ENCODE assay signal across 9 cellular contexts in the genomic region with DNA sequence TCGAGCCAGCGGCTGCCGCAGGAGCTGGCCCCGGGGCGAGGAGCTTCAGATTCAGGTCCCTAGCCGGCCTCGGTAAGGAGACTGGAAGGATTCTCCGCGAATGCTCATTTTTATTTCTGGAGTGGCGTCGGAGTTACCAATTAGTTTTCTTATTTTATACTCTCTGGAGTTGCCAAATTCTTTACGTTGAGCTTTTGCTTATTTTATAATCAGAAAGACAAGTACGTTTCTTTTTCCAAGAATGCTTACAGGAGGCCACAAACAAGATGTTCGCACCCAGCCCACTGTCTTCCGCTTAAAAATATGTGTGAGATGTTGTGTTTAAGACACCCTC. TPM values are rescaled to one million over a fixed set of nuclear protein-coding genes. Genes with fewer than 3 reads are reported as not detected.
DNase-seq lines count a peak whose midpoint lies in the region; ATAC-seq and TF ChIP-seq lines count a peak whose summit lies in the region.
"Had no signal": no experiment of that assay in that cellular context is flagged by ENCODE, and none has a peak within 500 bp of the region (broad histone marks: within the 10 kb centered on the region; RNA-seq: fewer than 3 reads in every experiment).

No MANE protein-coding gene starts in this region.

- no peaks in the 10 kb centered on the region for H3K9me2 ChIP-seq in GM23248 (ENCODE audit: insufficient read depth)

- H3K79me2 ChIP-seq in GM23248 (ENCODE audit: insufficient read depth), result no peaks in the 10 kb centered on the region

- CTCF ChIA-PET in activated CD8-positive, alpha-beta memory T cell treated with anti-CD3 and anti-CD28 coated beads, Interleukin-2, amount 10 ng/mL, durations not matched to agents 7 days and 5 days (lab: Charles Lee), result no interaction called here

- H3K27me3 ChIP-seq in GM23248 (replicated peaks; ENCODE audit: insufficient read depth), result peaks cover 15% of the 10 kb centered on the region
- peaks cover 38% of the 10 kb centered on the region for H3K27me3 ChIP-seq in iPS-15b (ENCODE audit: control insufficient read depth, insufficient read depth, low read length)
- peaks cover 36% of the 10 kb centered on the region for H3K27me3 ChIP-seq in skeletal muscle satellite cell (ENCODE audit: control insufficient read depth, insufficient read depth, low read length)

- no peaks in the 10 kb centered on the region for H3K36me3 ChIP-seq in GM23248 (ENCODE audit: low read depth)
- H3K36me3 ChIP-seq in iPS-15b (ENCODE audit: control insufficient read depth, insufficient read depth, low read length), result no peaks in the 10 kb centered on the region
- H3K36me3 ChIP-seq in skeletal muscle satellite cell (ENCODE audit: insufficient read depth, low read length), result no peaks in the 10 kb centered on the region

- H3K4me2 ChIP-seq in GM23248 (ENCODE audit: unreplicated experiment) (peak overlapping the region; percentile 75), skeletal muscle satellite cell (ENCODE audit: low read length) (peak overlapping the region; percentile 76)

- H3K4me3 ChIP-seq in GM23248, result peak overlapping the region; percentile 77
- peak overlapping the region; percentile 42 for H3K4me3 ChIP-seq in astrocyte of the cerebellum (ENCODE audit: low read depth, low read length)
- H3K4me3 ChIP-seq in iPS-15b (ENCODE audit: low read depth, low read length), result peak overlapping the region; percentile 45
- peak overlapping the region; percentile 71 for H3K4me3 ChIP-seq in skeletal muscle satellite cell (ENCODE audit: low read length)

- no peaks in the 10 kb centered on the region for H3K9me3 ChIP-seq in GM23248 (ENCODE audit: low read depth)
- no peaks in the 10 kb centered on the region for H3K9me3 ChIP-seq in iPS-15b (ENCODE audit: control insufficient read depth, insufficient read depth, low read length)
- H3K9me3 ChIP-seq in skeletal muscle satellite cell (replicated peaks; ENCODE audit: low read length), result no peaks in the 10 kb centered on the region

- H3K27me3 Mint-ChIP-seq in activated CD8-positive, alpha-beta memory T cell treated with anti-CD3 and anti-CD28 coated beads, Interleukin-2, amount 10 ng/mL, durations not matched to agents 7 days and 5 days, result peaks cover 51% of the 10 kb centered on the region

- H3K4me3 Mint-ChIP-seq in activated CD8-positive, alpha-beta memory T cell treated with anti-CD3 and anti-CD28 coated beads, Interleukin-2, amount 10 ng/mL, durations not matched to agents 7 days and 5 days, result no peak overlapping the region

- TF ChIP-seq CTCF in astrocyte of the cerebellum (IDR thresholded peaks at IDR 0.05; ENCODE audit: low read depth, low read length, missing control alignments), result no peak

- 30 to 40% methylated on average over 15 of the region's 15 CpGs for WGBS in GM23248 (ENCODE audit: low coverage in 1 of 2, low lambda C conversion rate in 2 of 2, missing lambda C conversion rate in 2 of 2), 2 experiments

- H3K9ac ChIP-seq in GM23248, result peak overlapping the region; percentile 54; the same call in 1 of the 2 replicates
- peak overlapping the region; percentile 73 for H3K9ac ChIP-seq in iPS-15b (ENCODE audit: low read depth, low read length)
- peak overlapping the region; percentile 46 for H3K9ac ChIP-seq in skeletal muscle satellite cell (ENCODE audit: low read depth, low read length)

- no peak for ATAC-seq in HG03565 (IDR thresholded peaks at IDR 0.05; ENCODE audit: unreplicated experiment)
- no peak for ATAC-seq in activated CD8-positive, alpha-beta memory T cell treated with anti-CD3 and anti-CD28 coated beads, Interleukin-2, amount 10 ng/mL, durations not matched to agents 7 days and 5 days

- no peak overlapping the region for H3K27ac ChIP-seq in GM23248

- no peaks in the 10 kb centered on the region for H3F3A ChIP-seq in GM23248 (ENCODE audit: insufficient read depth)

- H2AFZ ChIP-seq in GM23248, result peak overlapping the region; percentile 84

- no peaks in the 10 kb centered on the region for H3K36me3 Mint-ChIP-seq in activated CD8-positive, alpha-beta memory T cell treated with anti-CD3 and anti-CD28 coated beads, Interleukin-2, amount 10 ng/mL, durations not matched to agents 7 days and 5 days

- H3K4me1 Mint-ChIP-seq in activated CD8-positive, alpha-beta memory T cell treated with anti-CD3 and anti-CD28 coated beads, Interleukin-2, amount 10 ng/mL, durations not matched to agents 7 days and 5 days, result peaks cover 1% of the 10 kb centered on the region

- H4K20me1 ChIP-seq in GM23248 (ENCODE audit: insufficient read depth), result no peaks in the 10 kb centered on the region

- DNase-seq in GM23248 (no peak), astrocyte of the cerebellum (ENCODE audit: low read depth) (no peak), hepatic stellate cell (ENCODE audit: low spot score) (no peak), NCI-H524 treated with DMSO at 0.1 percent for 48 hours (lab: John Stamatoyannopoulos, UW) (no peak)
- no peak for DNase-seq in activated CD8-positive, alpha-beta memory T cell treated with anti-CD3 and anti-CD28 coated beads, Interleukin-2, amount 10 ng/mL, durations not matched to agents 7 days and 5 days
- DNase-seq: NCI-H1105 had no signal

- H3K9me3 Mint-ChIP-seq in activated CD8-positive, alpha-beta memory T cell treated with anti-CD3 and anti-CD28 coated beads, Interleukin-2, amount 10 ng/mL, durations not matched to agents 7 days and 5 days (ENCODE audit: low read depth), result no peaks in the 10 kb centered on the region

- no peak overlapping the region for H3K27ac Mint-ChIP-seq in activated CD8-positive, alpha-beta memory T cell treated with anti-CD3 and anti-CD28 coated beads, Interleukin-2, amount 10 ng/mL, durations not matched to agents 7 days and 5 days

- H3K4me1 ChIP-seq in GM23248 (ENCODE audit: insufficient read depth) (no peaks in the 10 kb centered on the region), iPS-15b (ENCODE audit: control insufficient read depth, insufficient read depth, low read length) (peaks cover 4% of the 10 kb centered on the region), skeletal muscle satellite cell (ENCODE audit: control insufficient read depth, insufficient read depth, low read length) (peaks cover 4% of the 10 kb centered on the region)

- in situ Hi-C loops in GM23248 (cut with MboI), result no loop called here
- in situ Hi-C loops in astrocyte of the cerebellum (cut with HindIII; ENCODE audit: low sequenced_read_pairs), result no loop called here

RNA-seq across cellular contexts. Expression of a gene that starts 0.5 kb away (rescaled TPM):
- total RNA-seq in GM23248 (2014; rRNA removed; shearing (Covaris generic)), result not detected in 2 replicates
- polyA plus RNA-seq in GM23248 (2016; fragmentation: Nextera tagmentation; extraction: Ambion mirVana), result 0.27 TPM in 1 of 2 replicates, not detected in the other
- total RNA-seq in skeletal muscle satellite cell (2012; rRNA removed), result 0.66 and 0.76 TPM in 2 replicates
- not detected for total RNA-seq in activated CD8-positive, alpha-beta memory T cell treated with anti-CD3 and anti-CD28 coated beads, Interleukin-2, amount 10 ng/mL, durations not matched to agents 7 days and 5 days
